In genomic region chr7:105896407-105896842, GRCh38 we compare ENCODE assay signal across 9 cellular contexts. TPM values are rescaled to one million over a fixed set of nuclear protein-coding genes. Genes with fewer than 3 reads are reported as not detected.
DNase-seq lines count a peak whose midpoint lies in the region; ATAC-seq lines count a peak whose summit lies in the region.
"Had no signal": no experiment of that assay in that cellular context is flagged by ENCODE, and none has a peak within 500 bp of the region (broad histone marks: within the 10 kb centered on the region; RNA-seq: fewer than 3 reads in every experiment).

No MANE protein-coding gene starts in this region.

- H3K4me3 ChIP-seq in CD4-positive, CD25-positive, alpha-beta regulatory T cell (ENCODE audit: low read depth, low read length): peak overlapping the region; percentile 46
- no peak overlapping the region for H3K4me3 ChIP-seq in mesendoderm (ENCODE audit: low read length)
- H3K4me3 ChIP-seq: SJCRH30 had no signal

- peaks cover 42 to 57% (median 52%) of the 10 kb centered on the region in 4 donors for H3K4me1 Mint-ChIP-seq in CD4-positive, CD25-positive, alpha-beta regulatory T cell

- peak overlapping the region in 2 of 3 donors; percentile 9 to 57 for H3K27ac Mint-ChIP-seq in CD4-positive, CD25-positive, alpha-beta regulatory T cell

- H4K5ac ChIP-seq in mesendoderm (ENCODE audit: low read length): no peak overlapping the region

- H3K9ac ChIP-seq in mesendoderm (ENCODE audit: low read length): no peak overlapping the region

- H3K79me1 ChIP-seq in mesendoderm (ENCODE audit: low read length): peaks cover 11% of the 10 kb centered on the region

- no peak overlapping the region for H2BK5ac ChIP-seq in mesendoderm (ENCODE audit: low read length)

- H2BK120ac ChIP-seq in mesendoderm (ENCODE audit: low read depth, low read length): no peak overlapping the region

- peaks cover 23% of the 10 kb centered on the region for H3K4me1 ChIP-seq in CD4-positive, CD25-positive, alpha-beta regulatory T cell (ENCODE audit: control insufficient read depth, insufficient read depth, low read length, poor library complexity, severe bottlenecking)
- no peaks in the 10 kb centered on the region for H3K4me1 ChIP-seq in mesendoderm (ENCODE audit: control insufficient read depth, low read depth, low read length)
- H3K4me1 ChIP-seq: SJCRH30 had no signal

- H3K27ac ChIP-seq in CD4-positive, CD25-positive, alpha-beta regulatory T cell (ENCODE audit: insufficient read depth, low read length, poor library complexity, severe bottlenecking): peak overlapping the region; percentile 35
- H3K27ac ChIP-seq in mesendoderm (ENCODE audit: low read depth, low read length): no peak overlapping the region
- H3K27ac ChIP-seq: SJCRH30 had no signal

- peaks cover 2% of the 10 kb centered on the region for H3K79me2 ChIP-seq in mesendoderm (ENCODE audit: control insufficient read depth, insufficient read depth, low read length)

- ATAC-seq in CD4-positive, CD25-positive, alpha-beta regulatory T cell (ENCODE audit: low read depth in 2 of 2): peak; percentile 80 to 85

- peaks cover 36% of the 10 kb centered on the region for H3K36me3 Mint-ChIP-seq in CD4-positive, CD25-positive, alpha-beta regulatory T cell

- no peak overlapping the region for H4K8ac ChIP-seq in mesendoderm (ENCODE audit: low read depth, low read length)

- peak overlapping the region in 1 of 4 donors; percentile 21 for H3K4me3 Mint-ChIP-seq in CD4-positive, CD25-positive, alpha-beta regulatory T cell

- H2BK15ac ChIP-seq in mesendoderm (replicated peaks; ENCODE audit: low read depth): no peak overlapping the region

- H3K18ac ChIP-seq in mesendoderm (ENCODE audit: low read length): no peak overlapping the region

- peak in 2 of 3 donors; percentile 26 to 66 for DNase-seq in CD4-positive, CD25-positive, alpha-beta regulatory T cell
- peak; percentile 95 for DNase-seq in NCI-H1105 (lab: John Stamatoyannopoulos, UW)
- peak; percentile 86 for DNase-seq in NCI-H345 (lab: John Stamatoyannopoulos, UW)
- peak; percentile 66 for DNase-seq in epidermal melanocyte (ENCODE audit: insufficient read length, low spot score)
- DNase-seq in amniotic stem cell (lab: John Stamatoyannopoulos, UW): no peak
- no peak for DNase-seq in GOT3 (lab: John Stamatoyannopoulos, UW)
- no peak for DNase-seq in mesendoderm
- DNase-seq in activated CD8-positive, alpha-beta memory T cell treated with anti-CD3 and anti-CD28 coated beads for 24 hours: no peak

- H3K23ac ChIP-seq in mesendoderm (ENCODE audit: low read length): no peak overlapping the region

- no peaks in the 10 kb centered on the region for H3K9me3 ChIP-seq in CD4-positive, CD25-positive, alpha-beta regulatory T cell (ENCODE audit: control insufficient read depth in 2 of 2, low read length in 2 of 2)
- H3K9me3 ChIP-seq: SJCRH30 had no signal

- H3K56ac ChIP-seq in mesendoderm (ENCODE audit: low read length): no peak overlapping the region

- H3K27me3 Mint-ChIP-seq in CD4-positive, CD25-positive, alpha-beta regulatory T cell: no peaks in the 10 kb centered on the region

- no peaks in the 10 kb centered on the region for H3K27me3 ChIP-seq in CD4-positive, CD25-positive, alpha-beta regulatory T cell (ENCODE audit: control insufficient read depth, insufficient read depth, low read length)
- H3K27me3 ChIP-seq in mesendoderm (ENCODE audit: insufficient read depth, low read length, poor library complexity): no peaks in the 10 kb centered on the region
- H3K27me3 ChIP-seq: SJCRH30 had no signal

- WGBS in mesendoderm (ENCODE audit: extremely low coverage, insufficient coverage, low lambda C conversion rate): no CpG with 5 or more reads among the region's 1 CpG

- H2AK5ac ChIP-seq in mesendoderm (ENCODE audit: low read length): no peak overlapping the region

- H3K4ac ChIP-seq in mesendoderm (ENCODE audit: low read depth, low read length): no peak overlapping the region

- peaks cover 24% of the 10 kb centered on the region for H3K36me3 ChIP-seq in CD4-positive, CD25-positive, alpha-beta regulatory T cell (ENCODE audit: control insufficient read depth, insufficient read depth, low read length)
- H3K36me3 ChIP-seq in mesendoderm (ENCODE audit: control insufficient read depth, insufficient read depth, low read length): no peaks in the 10 kb centered on the region
- H3K36me3 ChIP-seq: SJCRH30 had no signal

- H3K4me2 ChIP-seq in mesendoderm (ENCODE audit: low read length): no peak overlapping the region

- H3K9me3 Mint-ChIP-seq in CD4-positive, CD25-positive, alpha-beta regulatory T cell: no peaks in the 10 kb centered on the region

RNA-seq across cellular contexts. Expression of gene ATXN7L1, which starts 20.0 kb away (rescaled TPM):
- total RNA-seq in CD4-positive, CD25-positive, alpha-beta regulatory T cell: 78.9 TPM
- polyA plus RNA-seq in CD4-positive, CD25-positive, alpha-beta regulatory T cell: 10 to 100 TPM; 25.8 to 28.1 (median 26.5) TPM
- 27.2 TPM for polyA plus RNA-seq in mesendoderm (2013, experiment 1 of 2)
- polyA plus RNA-seq in mesendoderm (2013, experiment 2 of 2): 28.3 TPM

Comparison
In these comparisons a context has a peak if more than half of its experiments do, and no peak if none do; other contexts are left out.
1. DNase-seq: peak in CD4-positive, CD25-positive, alpha-beta regulatory T cell (2 of 3), NCI-H1105 (single experiment), NCI-H345 (single experiment) and epidermal melanocyte (single experiment); none in amniotic stem cell (single experiment), GOT3 (single experiment), mesendoderm (single experiment) and activated CD8-positive, alpha-beta memory T cell treated with anti-CD3 and anti-CD28 coated beads for 24 hours (single experiment).